In the genomic region with DNA sequence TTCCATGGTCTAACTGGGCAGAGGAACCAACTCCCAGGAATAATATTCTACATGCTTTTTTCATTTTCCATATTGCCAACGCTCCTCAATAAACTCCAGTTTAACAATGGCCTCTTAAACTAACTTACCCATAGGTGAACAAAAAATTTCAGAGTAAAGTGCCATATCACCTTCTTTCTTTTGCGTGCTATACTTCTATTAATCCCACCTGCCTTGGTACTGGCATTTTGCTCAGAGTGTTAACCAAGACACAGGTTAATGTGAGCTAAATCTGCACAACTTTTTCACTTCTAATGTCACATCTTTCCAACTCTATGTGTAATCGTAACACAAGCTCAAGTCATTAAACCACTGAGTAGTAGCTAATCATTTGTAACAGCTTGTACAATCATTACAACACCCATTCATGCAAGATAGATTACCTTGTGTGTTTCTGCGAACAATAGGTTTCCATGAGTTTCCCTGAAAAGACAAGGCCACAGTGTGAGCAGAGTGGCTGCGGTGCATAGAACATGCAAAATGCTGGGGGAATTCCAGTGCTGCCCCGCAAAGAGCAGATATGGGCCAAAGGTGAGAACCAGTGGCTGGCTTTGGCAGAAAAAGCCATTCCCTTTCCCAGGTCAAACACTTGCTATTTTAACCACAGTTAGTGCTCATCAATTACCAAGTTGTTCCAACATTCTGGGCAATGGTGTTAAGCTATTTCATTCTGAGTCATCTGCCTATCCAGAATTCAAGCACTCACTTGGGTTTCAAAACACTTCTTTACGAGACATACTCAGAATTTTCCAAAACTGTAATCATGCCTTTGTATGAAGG, we compare ENCODE assay signal across 8 cellular contexts. TPM values are rescaled to one million over a fixed set of nuclear protein-coding genes. Genes with fewer than 3 reads are reported as not detected.
A peak's percentile ranks its signal among the peaks of the same experiment; 100 is the strongest.
DNase-seq lines count a peak whose midpoint lies in the region; ATAC-seq, FAIRE-seq and TF ChIP-seq lines count a peak whose summit lies in the region.

No MANE protein-coding gene starts in this region.

- H3K36me3 Mint-ChIP-seq in effector memory CD8-positive, alpha-beta T cell (ENCODE audit: insufficient read depth), result no peaks in the 10 kb centered on the region

- peak overlapping the region; percentile 41 to 88 for H3K27ac Mint-ChIP-seq in effector memory CD8-positive, alpha-beta T cell

- DNase-seq in Caki2 (ENCODE audit: low read depth) (peak; percentile 96), M059J (ENCODE audit: low read depth) (peak; percentile 17), NCI-H2029 (lab: John Stamatoyannopoulos, UW) (no peak), H54 (ENCODE audit: insufficient read length, low spot score) (no peak), NCI-H226 (no peak), G401 (ENCODE audit: low spot score) (no peak)
- peak in 1 of 3 experiments; percentile 3 for DNase-seq in effector memory CD8-positive, alpha-beta T cell

- no peaks in the 10 kb centered on the region for H3K27me3 Mint-ChIP-seq in effector memory CD8-positive, alpha-beta T cell

- H3K9me3 Mint-ChIP-seq in effector memory CD8-positive, alpha-beta T cell, result no peaks in the 10 kb centered on the region

- in situ Hi-C loops in Caki2 (cut with HindIII; ENCODE audit: low pct_unique_long_range_greater_than_20kb, low sequenced_read_pairs), result no loop called here
- in situ Hi-C loops in G401 (cut with HindIII; ENCODE audit: low sequenced_read_pairs), result no loop called here

- no peak for FAIRE-seq in H54 (lab: Jason Lieb, UNC)

- H3K4me3 Mint-ChIP-seq in effector memory CD8-positive, alpha-beta T cell, result no peak overlapping the region

- TF ChIP-seq POLR2A in H54 (IDR thresholded peaks at IDR 0.05; ENCODE audit: low read depth, low read length), result no peak

- ATAC-seq in GM21528 (IDR thresholded peaks at IDR 0.05; ENCODE audit: low FRiP score, unreplicated experiment), result peak; percentile 56
- peak; percentile 82 for ATAC-seq in effector memory CD8-positive, alpha-beta T cell (replicated peaks)

- peaks cover 13 to 48% of the 10 kb centered on the region in 2 donors for H3K4me1 Mint-ChIP-seq in effector memory CD8-positive, alpha-beta T cell (ENCODE audit: low read depth in 2 of 2)

RNA-seq across cellular contexts. Expression of a gene that starts 42.8 kb away (rescaled TPM):
- 0.87 and 3.5 TPM in 2 replicates for total RNA-seq in Caki2 (2014; rRNA removed; shearing (Covaris generic); ENCODE audit: low replicate concordance)
- total RNA-seq in M059J (2014; rRNA removed; shearing (Covaris generic)), result not detected in 2 replicates
- total RNA-seq in G401 (2014; rRNA removed; shearing (Covaris generic)), result not detected in 2 replicates

Comparison
In these comparisons a context has a peak if more than half of its experiments do, and no peak if none do; other contexts are left out.
1. DNase-seq: peak in Caki2 (single experiment) and M059J (single experiment); none in NCI-H2029 (single experiment), H54 (single experiment), NCI-H226 (single experiment) and G401 (single experiment).